8 cellular contexts compared by ENCODE assay signal in genomic region chr5:87081511-87082372, GRCh38.
A peak's percentile ranks its signal among the peaks of the same experiment; 100 is the strongest.
DNase-seq lines count a peak whose midpoint lies in the region; ATAC-seq and TF ChIP-seq lines count a peak whose summit lies in the region.

No MANE protein-coding gene starts in this region.

- H3K36me3 Mint-ChIP-seq in activated naive CD8-positive, alpha-beta T cell treated with anti-CD3 and anti-CD28 coated beads, Interleukin-2, amount 50 U/mL, for 24 hours (ENCODE audit: low read depth): no peaks in the 10 kb centered on the region

- H3K27me3 ChIP-seq in SK-N-SH (ENCODE audit: insufficient read depth) (no peaks in the 10 kb centered on the region), psoas muscle (ENCODE audit: insufficient read depth in 3 of 3, low read length in 2 of 3) (no peaks in the 10 kb centered on the region)

- peaks cover 6% of the 10 kb centered on the region for H3K9me3 Mint-ChIP-seq in activated naive CD8-positive, alpha-beta T cell treated with anti-CD3 and anti-CD28 coated beads, Interleukin-2, amount 50 U/mL, for 24 hours

- POLR2A ChIA-PET in SK-N-SH (lab: Yijun Ruan, JAX): no interaction called here

- no peaks in the 10 kb centered on the region for H3K79me2 ChIP-seq in SK-N-SH (ENCODE audit: insufficient read depth)

- H4K20me1 ChIP-seq in SK-N-SH (ENCODE audit: insufficient read depth): no peaks in the 10 kb centered on the region

- peak overlapping the region in 1 of 2 experiments; percentile 3; a peak in 1 of 4 replicates for H3K4me3 ChIP-seq in SK-N-SH (ENCODE audit: low read depth in 2 of 2, low read length in 1 of 2)
- no peak overlapping the region for H3K4me3 ChIP-seq in psoas muscle

- H3K9ac ChIP-seq in SK-N-SH: no peak overlapping the region

- WGBS in SK-N-SH (ENCODE audit: low lambda C conversion rate): 53% methylated on average over 4 of the region's 4 CpGs
- 28 to 36% (median 33%) methylated on average over 4 of the region's 4 CpGs for WGBS in psoas muscle, 3 donors

- H3F3A ChIP-seq in SK-N-SH (replicated peaks; ENCODE audit: insufficient read depth): no peaks in the 10 kb centered on the region

- TF ChIP-seq EP300 in SK-N-SH (IDR thresholded peaks at IDR 0.05; ENCODE audit: borderline replicate concordance in 1 of 2, low read depth in 1 of 2, low read length in 1 of 2): no peak

- TF ChIP-seq CTCF in SK-N-SH (IDR thresholded peaks at IDR 0.05) (no peak), psoas muscle (IDR thresholded peaks at IDR 0.05) (no peak)

- CTCF ChIA-PET in SK-N-SH (lab: Yijun Ruan, JAX): no interaction called here

- H3K27ac ChIP-seq in SK-N-SH (ENCODE audit: low read depth in 2 of 2, low read length in 1 of 2) (no peak overlapping the region), psoas muscle (no peak overlapping the region)

- H3K4me1 Mint-ChIP-seq in activated naive CD8-positive, alpha-beta T cell treated with anti-CD3 and anti-CD28 coated beads, Interleukin-2, amount 50 U/mL, for 24 hours: peaks cover 50% of the 10 kb centered on the region

- DNase-seq in SK-N-SH (no peak), MV-4-11 (lab: John Stamatoyannopoulos, UW) (peak; percentile 96), psoas muscle (no peak), NCI-H2081 treated with DMSO at 0.1 percent for 48 hours (lab: John Stamatoyannopoulos, UW) (no peak)
- peak; percentile 44 for DNase-seq in activated naive CD8-positive, alpha-beta T cell treated with anti-CD3 and anti-CD28 coated beads, Interleukin-2, amount 50 U/mL, for 24 hours
- peak; percentile 15 for DNase-seq in stimulated activated CD8-positive, alpha-beta memory T cell treated with anti-CD3 and anti-CD28 coated beads, Interleukin-4, amount 100 ng/mL, for 24 hours (ENCODE audit: low read depth)

- peak overlapping the region; percentile 51; the same call in 1 of the 2 replicates for H3K4me2 ChIP-seq in SK-N-SH

- no peaks in the 10 kb centered on the region for H3K36me3 ChIP-seq in SK-N-SH (replicated peaks in 1 of 2; ENCODE audit: control insufficient read depth in 1 of 2, insufficient read depth in 2 of 2, low read length in 1 of 2)
- no peaks in the 10 kb centered on the region for H3K36me3 ChIP-seq in psoas muscle (ENCODE audit: insufficient read depth in 1 of 2, low read depth in 1 of 2)

- peak overlapping the region; percentile 79 for H3K27ac Mint-ChIP-seq in activated naive CD8-positive, alpha-beta T cell treated with anti-CD3 and anti-CD28 coated beads, Interleukin-2, amount 50 U/mL, for 24 hours

- ATAC-seq in SK-N-SH treated with all-trans-retinoic acid at 6 μM for 48 hours (no peak), HG02571 (IDR thresholded peaks at IDR 0.05; ENCODE audit: unreplicated experiment) (peak; percentile 92), psoas muscle (no peak)
- peak; percentile 58 for ATAC-seq in activated naive CD8-positive, alpha-beta T cell treated with anti-CD3 and anti-CD28 coated beads, Interleukin-2, amount 50 U/mL, for 24 hours

- intact Hi-C loops in psoas muscle (cut with DNase I): no loop called here

- peak overlapping the region; percentile 85 for H2AFZ ChIP-seq in SK-N-SH (ENCODE audit: low read depth)

- H3K4me1 ChIP-seq in SK-N-SH (ENCODE audit: control insufficient read depth in 1 of 2, insufficient read depth in 2 of 2, low read depth in 1 of 2, low read length in 1 of 2): no peaks in the 10 kb centered on the region; a peak in 1 of 4 replicates
- H3K4me1 ChIP-seq in psoas muscle: no peaks in the 10 kb centered on the region

- no peak for TF ChIP-seq RAD21 in SK-N-SH (IDR thresholded peaks at IDR 0.05; ENCODE audit: low read length)

- no peaks in the 10 kb centered on the region for H3K9me2 ChIP-seq in SK-N-SH

- no peaks in the 10 kb centered on the region for H3K27me3 Mint-ChIP-seq in activated naive CD8-positive, alpha-beta T cell treated with anti-CD3 and anti-CD28 coated beads, Interleukin-2, amount 50 U/mL, for 24 hours

- H3K9me3 ChIP-seq in SK-N-SH (no peaks in the 10 kb centered on the region), psoas muscle (no peaks in the 10 kb centered on the region)

- peak overlapping the region; percentile 71 for H3K4me3 Mint-ChIP-seq in activated naive CD8-positive, alpha-beta T cell treated with anti-CD3 and anti-CD28 coated beads, Interleukin-2, amount 50 U/mL, for 24 hours

TF ChIP-seq in SK-N-SH, 30 proteins besides CTCF, POLR2A, EP300 and RAD21:
- no peak for TF ChIP-seq NRF1 (IDR thresholded peaks at IDR 0.05; ENCODE audit: low read depth, low read length)
- no peak for TF ChIP-seq FOXM1 (IDR thresholded peaks at IDR 0.05; ENCODE audit: low read depth)
- TF ChIP-seq USF2 (IDR thresholded peaks at IDR 0.05; ENCODE audit: borderline replicate concordance, low read depth, low read length): no peak
- no peak for TF ChIP-seq MXI1 (IDR thresholded peaks at IDR 0.05; ENCODE audit: low read depth, low read length)
- TF ChIP-seq TCF12 (IDR thresholded peaks at IDR 0.05): no peak
- no peak for TF ChIP-seq ZBTB33 (IDR thresholded peaks at IDR 0.05; ENCODE audit: borderline replicate concordance, low read depth)
- TF ChIP-seq YY1 (IDR thresholded peaks at IDR 0.05; ENCODE audit: low read depth): no peak
- no peak for TF ChIP-seq SIN3A (IDR thresholded peaks at IDR 0.05; ENCODE audit: borderline replicate concordance, low read depth, low read length)
- TF ChIP-seq JUND (IDR thresholded peaks at IDR 0.05): no peak
- TF ChIP-seq CHD2 (IDR thresholded peaks at IDR 0.05; ENCODE audit: low read length, partially characterized antibody): no peak
- TF ChIP-seq RFX5 (IDR thresholded peaks at IDR 0.05; ENCODE audit: low read length): no peak
- no peak for TF ChIP-seq RCOR1 (IDR thresholded peaks at IDR 0.05; ENCODE audit: low read length)

TF ChIP-seq in SK-N-SH treated with all-trans-retinoic acid at 6 μM for 48 hours, 23 proteins besides CTCF, POLR2A, EP300 and RAD21:
- TF ChIP-seq ZNF8 (CRISPR knock-in tag; IDR thresholded peaks at IDR 0.05): no peak
- TF ChIP-seq ZNF565 (CRISPR knock-in tag; conservative IDR thresholded peaks at IDR 0.05; ENCODE audit: low read depth): no peak
- no peak for TF ChIP-seq CREB5 (CRISPR knock-in tag; IDR thresholded peaks at IDR 0.05; ENCODE audit: low read depth)
- TF ChIP-seq PPARA (CRISPR knock-in tag; IDR thresholded peaks at IDR 0.05; ENCODE audit: borderline replicate concordance): no peak
- TF ChIP-seq CSDC2 (CRISPR knock-in tag; IDR thresholded peaks at IDR 0.05): no peak
- no peak for TF ChIP-seq TSHZ2 (CRISPR knock-in tag; IDR thresholded peaks at IDR 0.05)
- no peak for TF ChIP-seq ZFP30 (CRISPR knock-in tag; IDR thresholded peaks at IDR 0.05)
- TF ChIP-seq TOX (CRISPR knock-in tag; IDR thresholded peaks at IDR 0.05; ENCODE audit: borderline replicate concordance): no peak
- no peak for TF ChIP-seq ZC3H10 (CRISPR knock-in tag; IDR thresholded peaks at IDR 0.05)
- TF ChIP-seq GLIS3 (CRISPR knock-in tag; IDR thresholded peaks at IDR 0.05): no peak
- TF ChIP-seq ZFP3 (CRISPR knock-in tag; IDR thresholded peaks at IDR 0.05): no peak

Comparison
In these comparisons a context has a peak if more than half of its experiments do, and no peak if none do; other contexts are left out.
1. DNase-seq: peak in MV-4-11 (single experiment), activated naive CD8-positive, alpha-beta T cell treated with anti-CD3 and anti-CD28 coated beads, Interleukin-2, amount 50 U/mL, for 24 hours (single experiment) and stimulated activated CD8-positive, alpha-beta memory T cell treated with anti-CD3 and anti-CD28 coated beads, Interleukin-4, amount 100 ng/mL, for 24 hours (single experiment); none in SK-N-SH (single experiment), psoas muscle (0 of 2) and NCI-H2081 treated with DMSO at 0.1 percent for 48 hours (single experiment).
2. ATAC-seq: peak in HG02571 (single experiment) and activated naive CD8-positive, alpha-beta T cell treated with anti-CD3 and anti-CD28 coated beads, Interleukin-2, amount 50 U/mL, for 24 hours (single experiment); none in SK-N-SH treated with all-trans-retinoic acid at 6 μM for 48 hours (single experiment) and psoas muscle (0 of 4).